ENCODE assay signal across 8 cellular contexts in genomic region chr19:1354496-1355257, GRCh38. TPM values are rescaled to one million over a fixed set of nuclear protein-coding genes. Genes with fewer than 3 reads are reported as not detected.
DNase-seq lines count a peak whose midpoint lies in the region; ATAC-seq and TF ChIP-seq lines count a peak whose summit lies in the region.

No MANE protein-coding gene starts in this region.

- ATAC-seq in HG02678 (IDR thresholded peaks at IDR 0.05; ENCODE audit: unreplicated experiment) = peak; percentile 90

- peak overlapping the region; percentile 60 to 98 (median 75) for H3K27ac ChIP-seq in adrenal gland
- H3K27ac ChIP-seq in left ventricle myocardium inferior (replicated peaks) = peak overlapping the region; percentile 97
- H3K27ac ChIP-seq in prostate gland = peak overlapping the region; percentile 92 to 97

- intact Hi-C loops in adrenal gland (cut with DNase I) = no loop called here
- intact Hi-C loops in left ventricle myocardium inferior (cut with micrococcal nuclease) = no loop called here
- intact Hi-C loops in prostate gland (cut with DNase I) = loop anchor here (5.0 kb wide), 1 partner anchor 77 kb away; the partner anchor contains the start of gene FAM174C

- TF ChIP-seq CTCF in GM12865 (IDR thresholded peaks at IDR 0.05; ENCODE audit: insufficient read depth, low read depth, low read length, missing control alignments) (no peak), adrenal gland (IDR thresholded peaks at IDR 0.05) (peak in 2 of 6 experiments; percentile 14 to 21), left ventricle myocardium inferior (IDR thresholded peaks at IDR 0.05; ENCODE audit: borderline replicate concordance) (peak; percentile 36), prostate gland (IDR thresholded peaks at IDR 0.05) (peak in 2 of 4 experiments; percentile 30 to 42)

- no peaks in the 10 kb centered on the region for H3K27me3 ChIP-seq in adrenal gland
- no peaks in the 10 kb centered on the region for H3K27me3 ChIP-seq in left ventricle myocardium inferior (ENCODE audit: low read depth)
- no peaks in the 10 kb centered on the region for H3K27me3 ChIP-seq in prostate gland (replicated peaks; ENCODE audit: insufficient read depth)

- peak; percentile 90 for DNase-seq in GM12865 (ENCODE audit: low read depth)
- DNase-seq in NCI-H1417 (lab: John Stamatoyannopoulos, UW) = peak; percentile 91 to 95 (median 93)
- DNase-seq in T follicular helper cell (ENCODE audit: low read depth) = peak; percentile 77
- peak; percentile 84 to 93 (median 90) for DNase-seq in adrenal gland
- peak; percentile 92 for DNase-seq in left ventricle myocardium inferior
- DNase-seq in prostate gland (ENCODE audit: low spot score) = peak; percentile 88
- peak; percentile 91 for DNase-seq in ureter (ENCODE audit: low spot score)

- H3K4me1 ChIP-seq in adrenal gland (replicated peaks in 1 of 2) (peaks cover 14 to 22% of the 10 kb centered on the region in 2 donors), left ventricle myocardium inferior (peaks cover 28% of the 10 kb centered on the region), prostate gland (replicated peaks) (peaks cover 10% of the 10 kb centered on the region)

- peak overlapping the region; percentile 79 for H3K4me3 ChIP-seq in GM12865 (ENCODE audit: low read depth, low read length)
- peak overlapping the region in 3 of 4 donors; percentile 46 to 91 (median 48) for H3K4me3 ChIP-seq in adrenal gland
- H3K4me3 ChIP-seq in left ventricle myocardium inferior = peak overlapping the region; percentile 91
- H3K4me3 ChIP-seq in prostate gland = peak overlapping the region; percentile 86 to 96

- WGBS in adrenal gland, 4 donors = 0 to 1% (median 0%) methylated on average over 17 to 91 of the region's 101 CpGs
- under 1% methylated on average over 66 of the region's 101 CpGs for WGBS in prostate gland

- H3K9me3 ChIP-seq in adrenal gland (replicated peaks in 1 of 3) (no peaks in the 10 kb centered on the region), left ventricle myocardium inferior (replicated peaks) (no peaks in the 10 kb centered on the region), prostate gland (no peaks in the 10 kb centered on the region)

- TF ChIP-seq POLR2A in adrenal gland (IDR thresholded peaks at IDR 0.05) (peak; percentile 54 to 61), prostate gland (IDR thresholded peaks at IDR 0.05) (peak; percentile 61)

- peaks cover 0 to 24% of the 10 kb centered on the region in 2 donors for H3K36me3 ChIP-seq in adrenal gland (replicated peaks in 1 of 2)
- peaks cover 30% of the 10 kb centered on the region for H3K36me3 ChIP-seq in left ventricle myocardium inferior
- H3K36me3 ChIP-seq in prostate gland = no peaks in the 10 kb centered on the region

RNA-seq across cellular contexts. Expression of gene NDUFS7, which starts 29.0 kb away (rescaled TPM):
- total RNA-seq in adrenal gland (100 to 1,000 TPM; 128 to 286 (median 157) TPM), left ventricle myocardium inferior (380 TPM), prostate gland (100 to 1,000 TPM; 147 to 202 TPM), ureter (93.5 TPM)
- 100 to 1,000 TPM in 2 of 3 donors, 1 to 10 TPM in 1; 4.7 to 267 (median 134) TPM for polyA plus RNA-seq in adrenal gland

RNA-seq across cellular contexts. Expression of gene GAMT, which starts 46.7 kb away (rescaled TPM):
- total RNA-seq in adrenal gland = 10 to 100 TPM; 14.8 to 96.9 (median 36.3) TPM
- 10 to 100 TPM in 2 of 3 donors, 1 to 10 TPM in 1; 7.4 to 84.5 (median 74.2) TPM for polyA plus RNA-seq in adrenal gland
- total RNA-seq in left ventricle myocardium inferior = 77.0 TPM
- total RNA-seq in prostate gland = 100 to 1,000 TPM; 100 to 183 TPM
- 9.3 TPM for total RNA-seq in ureter

RNA-seq across cellular contexts. Expression of gene DAZAP1, which starts 52.7 kb away (rescaled TPM):
- total RNA-seq in adrenal gland (10 to 100 TPM; 11.5 to 87.5 (median 43.8) TPM), left ventricle myocardium inferior (81.8 TPM), prostate gland (10 to 100 TPM; 58.6 to 74.1 TPM), ureter (137 TPM)
- 100 to 1,000 TPM in 1 of 3 donors, 10 to 100 TPM in 2; 60.0 to 117 (median 77.5) TPM for polyA plus RNA-seq in adrenal gland

Comparison
In these comparisons a context has a peak if more than half of its experiments do, and no peak if none do; other contexts are left out.
1. Peak in every context shown above with its lines: DNase-seq, ATAC-seq, H3K4me3 ChIP-seq and H3K27ac ChIP-seq.